15 cellular contexts compared by ENCODE assay signal in the genomic region with DNA sequence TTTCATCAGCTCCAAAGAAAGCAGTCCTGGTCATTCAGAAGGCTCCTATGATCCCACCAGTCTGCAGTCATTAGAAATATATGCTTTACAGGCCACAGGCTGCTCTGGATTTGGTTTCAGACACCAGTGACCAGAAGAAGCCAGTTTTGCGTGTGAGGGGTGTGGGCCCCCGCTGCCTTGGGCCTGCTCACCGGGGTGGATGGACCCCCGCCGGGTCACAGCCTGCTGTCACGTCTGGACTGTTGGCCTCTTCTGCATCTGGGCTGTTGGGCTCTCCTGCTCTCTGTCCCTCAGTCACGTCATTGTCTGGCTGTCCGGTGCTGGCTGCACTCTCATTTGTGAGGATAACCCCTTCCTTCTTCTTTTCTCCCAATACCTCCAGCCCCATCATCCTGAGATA. TPM values are rescaled to one million over a fixed set of nuclear protein-coding genes. Genes with fewer than 3 reads are reported as not detected.
DNase-seq lines count a peak whose midpoint lies in the region; ATAC-seq and TF ChIP-seq lines count a peak whose summit lies in the region.
"Had no signal": no experiment of that assay in that cellular context is flagged by ENCODE, and none has a peak within 500 bp of the region (broad histone marks: within the 10 kb centered on the region; RNA-seq: fewer than 3 reads in every experiment).

No MANE protein-coding gene starts in this region.

- H4K20me1 ChIP-seq in IMR-90 (ENCODE audit: insufficient read depth, low read length): peaks cover 3% of the 10 kb centered on the region
- H4K20me1 ChIP-seq in PC-9 (ENCODE audit: insufficient read depth): peaks cover 15% of the 10 kb centered on the region

- no peak overlapping the region for H3K18ac ChIP-seq in IMR-90 (ENCODE audit: low read depth, low read length)

- H3K9me3 Mint-ChIP-seq in endodermal cell (no peaks in the 10 kb centered on the region), neural crest cell (no peaks in the 10 kb centered on the region)
- H3K9me3 Mint-ChIP-seq: CD4-positive, alpha-beta T cell; H9 had no signal

- H3K27me3 ChIP-seq in IMR-90 (ENCODE audit: control insufficient read depth, insufficient read depth, low read length) (no peaks in the 10 kb centered on the region), PC-9 (ENCODE audit: insufficient read depth, low read depth) (no peaks in the 10 kb centered on the region), endodermal cell (ENCODE audit: control insufficient read depth, insufficient read depth, low read length, poor library complexity, severe bottlenecking) (no peaks in the 10 kb centered on the region)
- H3K27me3 ChIP-seq: BE2C had no signal

- no peak overlapping the region for H3K23ac ChIP-seq in IMR-90 (ENCODE audit: low read depth, low read length)

- H3K9me3 ChIP-seq in IMR-90 (ENCODE audit: control insufficient read depth, insufficient read depth, low read length) (no peaks in the 10 kb centered on the region), PC-9 (ENCODE audit: insufficient read depth, low read depth) (no peaks in the 10 kb centered on the region), endodermal cell (ENCODE audit: control insufficient read depth, low read length) (no peaks in the 10 kb centered on the region)
- H3K9me3 ChIP-seq: BE2C, Caco-2 had no signal

- H3K27ac ChIP-seq in IMR-90 (ENCODE audit: insufficient read depth, low read length): no peak overlapping the region
- H3K27ac ChIP-seq in PC-9: no peak overlapping the region
- no peak overlapping the region for H3K27ac ChIP-seq in endodermal cell (ENCODE audit: low read depth, low read length)
- H3K27ac ChIP-seq: C4-2B had no signal

- no peak for DNase-seq in IMR-90
- no peak for DNase-seq in PC-9
- DNase-seq in endodermal cell: peak; percentile 28
- no peak for DNase-seq in neural crest cell (ENCODE audit: low read depth, low spot score)
- DNase-seq in NCI-H2029 treated with DMSO at 0.1 percent for 48 hours (lab: John Stamatoyannopoulos, UW): no peak
- DNase-seq in NCI-H1417 treated with DMSO at 0.1 percent for 48 hours (lab: John Stamatoyannopoulos, UW): no peak
- DNase-seq in NCI-H524 treated with DMSO at 0.1 percent for 48 hours (lab: John Stamatoyannopoulos, UW): no peak
- DNase-seq: ACHN; BE2C; Caco-2; CD4-positive, alpha-beta T cell; H9; KBM-7 had no signal

- CTCF ChIA-PET in IMR-90 (lab: Yijun Ruan, JAX) (no interaction called here), PC-9 (lab: Charles Lee) (no interaction called here)

- dilution Hi-C loops in IMR-90 (cut with HindIII; ENCODE audit: low sequenced_read_pairs, unreplicated experiment): no loop called here

- TF ChIP-seq CTCF in IMR-90 (conservative IDR thresholded peaks at IDR 0.05; ENCODE audit: low read depth, low read length): no peak
- TF ChIP-seq CTCF in PC-9 (conservative IDR thresholded peaks at IDR 0.05): no peak
- no peak for TF ChIP-seq CTCF in endodermal cell (conservative IDR thresholded peaks at IDR 0.05)
- no peak for TF ChIP-seq CTCF in neural crest cell (conservative IDR thresholded peaks at IDR 0.05)

- 95% methylated on average over 4 of the region's 8 CpGs; no CpG with 5 or more reads in 1 of the 2 experiments for WGBS in IMR-90 (ENCODE audit: extremely low coverage in 2 of 2, insufficient read length in 1 of 2), 2 experiments
- 92 to 93% methylated on average over 6 to 8 of the region's 8 CpGs for WGBS in endodermal cell (ENCODE audit: insufficient coverage in 1 of 2, insufficient read length in 1 of 2), 2 experiments

- H3K9ac ChIP-seq in IMR-90 (ENCODE audit: low read depth, low read length): no peak overlapping the region
- no peak overlapping the region for H3K9ac ChIP-seq in endodermal cell (ENCODE audit: extremely low read depth, low read length, poor library complexity, severe bottlenecking)

- intact Hi-C loops in IMR-90 (cut with micrococcal nuclease): loop anchor here (10.0 kb wide), 1 partner anchor 225 kb away; a partner anchor contains a TSS
- intact Hi-C loops in PC-9 (cut with micrococcal nuclease; ENCODE audit: unreplicated experiment): no loop called here

- H3K9me1 ChIP-seq in IMR-90 (ENCODE audit: insufficient read depth, low read length): no peaks in the 10 kb centered on the region; the same call in 1 of the 2 replicates

- H3K79me2 ChIP-seq in PC-9 (ENCODE audit: low read depth): no peaks in the 10 kb centered on the region

- no peak overlapping the region for H3K4me3 ChIP-seq in IMR-90 (ENCODE audit: insufficient read depth, low read depth, low read length)
- H3K4me3 ChIP-seq in PC-9: no peak overlapping the region
- H3K4me3 ChIP-seq in endodermal cell (ENCODE audit: low read length): no peak overlapping the region

- H2AK9ac ChIP-seq in IMR-90 (replicated peaks; ENCODE audit: low read depth, low read length, poor library complexity): no peak overlapping the region

- no peak for TF ChIP-seq RAD21 in IMR-90 (IDR thresholded peaks at IDR 0.05; ENCODE audit: low read length)

- no peak overlapping the region for H2BK15ac ChIP-seq in IMR-90 (ENCODE audit: low read depth, low read length)

- H3K27me3 Mint-ChIP-seq in endodermal cell (ENCODE audit: insufficient read depth) (no peaks in the 10 kb centered on the region), neural crest cell (ENCODE audit: low read depth) (no peaks in the 10 kb centered on the region)
- H3K27me3 Mint-ChIP-seq: CD4-positive, alpha-beta T cell had no signal

- H3K4me2 ChIP-seq in IMR-90 (ENCODE audit: low read depth, low read length) (no peak overlapping the region), PC-9 (no peak overlapping the region)

- no peak overlapping the region for H2AK5ac ChIP-seq in IMR-90 (ENCODE audit: low read depth, low read length)

- H3K4ac ChIP-seq in IMR-90 (ENCODE audit: low read depth, low read length): no peak overlapping the region

- no peak overlapping the region for H3K4me3 Mint-ChIP-seq in endodermal cell
- no peak overlapping the region for H3K4me3 Mint-ChIP-seq in neural crest cell
- H3K4me3 Mint-ChIP-seq: CD4-positive, alpha-beta T cell; H9 had no signal

- H3K36me3 Mint-ChIP-seq in endodermal cell (ENCODE audit: low read depth) (peaks cover 88% of the 10 kb centered on the region), neural crest cell (ENCODE audit: low read depth) (peaks cover 29% of the 10 kb centered on the region)

- POLR2A ChIA-PET in IMR-90 (lab: Charles Lee; ENCODE audit: unreplicated experiment) (no interaction called here), PC-9 (lab: Charles Lee; ENCODE audit: unreplicated experiment) (interaction anchor here (0.5 kb wide), 1 partner anchor 1398 kb away, joined by 3 read pairs; no protein-coding TSS in a partner anchor)

- H3K79me1 ChIP-seq in IMR-90 (ENCODE audit: low read depth in 1 of 2, low read length in 2 of 2): peaks cover 2 to 10% of the 10 kb centered on the region in 2 experiments; a peak in 2 of 4 replicates

- peaks cover 12% of the 10 kb centered on the region for H3F3A ChIP-seq in PC-9 (ENCODE audit: insufficient read depth, low read depth)

- H4K8ac ChIP-seq in IMR-90 (ENCODE audit: low read depth in 2 of 2, low read length in 2 of 2): no peak overlapping the region

- no peaks in the 10 kb centered on the region for H3K9me2 ChIP-seq in PC-9 (ENCODE audit: insufficient read depth)

- no peak overlapping the region for H2BK120ac ChIP-seq in IMR-90 (ENCODE audit: low read depth, low read length)

- in situ Hi-C loops in IMR-90 (cut with MboI; ENCODE audit: low sequenced_read_pairs): loop anchor here (10.0 kb wide), 1 partner anchor 225 kb away; a partner anchor contains a TSS

- no peak for TF ChIP-seq POLR2A in IMR-90 (IDR thresholded peaks at IDR 0.05; ENCODE audit: low read depth, low read length)

- H3K4me1 ChIP-seq in IMR-90 (ENCODE audit: control insufficient read depth, insufficient read depth, low read length) (no peaks in the 10 kb centered on the region; the same call in 1 of the 2 replicates), PC-9 (replicated peaks; ENCODE audit: insufficient read depth) (no peaks in the 10 kb centered on the region), endodermal cell (ENCODE audit: control insufficient read depth, insufficient read depth, low read length) (peaks cover 10% of the 10 kb centered on the region)
- H3K4me1 ChIP-seq: BE2C, Caco-2 had no signal

- H3K4me1 Mint-ChIP-seq in endodermal cell (peaks cover 26% of the 10 kb centered on the region), neural crest cell (no peaks in the 10 kb centered on the region)

- no peak overlapping the region for H4K91ac ChIP-seq in IMR-90 (ENCODE audit: insufficient read depth, low read depth, low read length)

- no peak for ATAC-seq in IMR-90 (ENCODE audit: low read depth)
- no peak for ATAC-seq in HG03097 (IDR thresholded peaks at IDR 0.05; ENCODE audit: low FRiP score, unreplicated experiment)

- H3K27ac Mint-ChIP-seq in endodermal cell (no peak overlapping the region), neural crest cell (ENCODE audit: unreplicated experiment) (peak overlapping the region; percentile 62)
- H3K27ac Mint-ChIP-seq: CD4-positive, alpha-beta T cell; H9 had no signal

- no peak overlapping the region for H2BK20ac ChIP-seq in IMR-90 (ENCODE audit: low read depth, low read length)

- H2AFZ ChIP-seq in IMR-90 (replicated peaks; ENCODE audit: low read length, poor library complexity): no peak overlapping the region
- no peak overlapping the region for H2AFZ ChIP-seq in PC-9

- H3K56ac ChIP-seq in IMR-90 (ENCODE audit: extremely low read depth, insufficient read depth, low read length): no peak overlapping the region

- TSS peak; percentile 83 for BruUV-seq in IMR-90 (replicated peaks; lab: Mats Ljungman, UMichigan)
- TSS peak; percentile 1 for BruUV-seq in PC-9 (replicated peaks; lab: Mats Ljungman, UMichigan)

- no peak overlapping the region for H2BK5ac ChIP-seq in IMR-90 (ENCODE audit: low read depth, low read length, poor library complexity, severe bottlenecking)

- H3K36me3 ChIP-seq in IMR-90 (ENCODE audit: control insufficient read depth, insufficient read depth, low read length) (peaks cover 54% of the 10 kb centered on the region), PC-9 (ENCODE audit: low read depth) (peaks cover 52% of the 10 kb centered on the region), endodermal cell (ENCODE audit: control insufficient read depth, insufficient read depth, low read length) (peaks cover 78% of the 10 kb centered on the region)

- H4K5ac ChIP-seq in IMR-90 (ENCODE audit: low read depth, low read length): no peak overlapping the region

- no peak overlapping the region for H3K14ac ChIP-seq in IMR-90 (replicated peaks; ENCODE audit: low read depth, low read length)

RNA-seq across cellular contexts. Expression of a gene that starts 33.1 kb away (rescaled TPM):
- 51.1 and 55.5 TPM in 2 replicates for total RNA-seq in IMR-90 (2012; rRNA removed)
- polyA plus RNA-seq in IMR-90 (2012; rRNA removed): 55.6 and 61.1 TPM in 2 replicates
- polyA plus RNA-seq in IMR-90 (2012; cell fraction: cytosol; rRNA removed): 30.9 and 34.8 TPM in 2 replicates
- polyA plus RNA-seq in IMR-90 (2012; cell fraction: nucleus; rRNA removed; ENCODE audit: low replicate concordance): 63.5 and 104 TPM in 2 replicates
- total RNA-seq in PC-9 (2021): 148 and 155 TPM in 2 replicates
- 10 to 100 TPM; 71.8 to 90.8 TPM for total RNA-seq in endodermal cell
- polyA plus RNA-seq in endodermal cell (2013, experiment 1 of 2): 55.2 TPM
- 53.9 TPM for polyA plus RNA-seq in endodermal cell (2013, experiment 2 of 2)
- 75.0 and 76.9 TPM in 2 replicates for total RNA-seq in neural crest cell

RNA-seq across cellular contexts. Expression of a gene that starts 33.5 kb away (rescaled TPM):
- total RNA-seq in IMR-90 (2012; rRNA removed): 6.3 and 9.7 TPM in 2 replicates
- polyA plus RNA-seq in IMR-90 (2012; rRNA removed): 18.2 and 20.5 TPM in 2 replicates
- polyA plus RNA-seq in IMR-90 (2012; cell fraction: cytosol; rRNA removed): 25.2 and 41.7 TPM in 2 replicates
- polyA plus RNA-seq in IMR-90 (2012; cell fraction: nucleus; rRNA removed; ENCODE audit: low replicate concordance): 15.7 and 46.6 TPM in 2 replicates
- 52.3 and 56.7 TPM in 2 replicates for total RNA-seq in PC-9 (2021)
- 10 to 100 TPM; 15.0 to 16.2 TPM for total RNA-seq in endodermal cell
- polyA plus RNA-seq in endodermal cell (2013, experiment 1 of 2): 20.6 TPM
- polyA plus RNA-seq in endodermal cell (2013, experiment 2 of 2): 18.0 TPM
- 29.7 and 31.3 TPM in 2 replicates for total RNA-seq in neural crest cell
